In genomic region chr2:144702051-144702450, GRCh38 we compare ENCODE assay signal across 1 cellular context.
TF ChIP-seq lines count a peak whose summit lies in the region.

No MANE protein-coding gene starts in this region.

TF ChIP-seq in SK-N-SH, 30 proteins besides CTCF, POLR2A, EP300 and RAD21 (continued from another document):
- no peak for TF ChIP-seq PBX3 (IDR thresholded peaks at IDR 0.05)
- TF ChIP-seq GABPA (IDR thresholded peaks at IDR 0.05; ENCODE audit: low read depth): no peak
- TF ChIP-seq FOXJ3 (CRISPR knock-in tag; IDR thresholded peaks at IDR 0.05): no peak
- no peak for TF ChIP-seq YY1 (IDR thresholded peaks at IDR 0.05; ENCODE audit: low read depth)
- no peak for TF ChIP-seq REST (IDR thresholded peaks at IDR 0.05; ENCODE audit: low read depth, low read length)
- TF ChIP-seq ELF1 (IDR thresholded peaks at IDR 0.05): no peak
- TF ChIP-seq SMC3 (IDR thresholded peaks at IDR 0.05; ENCODE audit: low read depth, low read length): no peak
- no peak for TF ChIP-seq MAX (IDR thresholded peaks at IDR 0.05; ENCODE audit: low read depth)
